Comparison of ENCODE assay signal across 1 cellular context in the genomic region with DNA sequence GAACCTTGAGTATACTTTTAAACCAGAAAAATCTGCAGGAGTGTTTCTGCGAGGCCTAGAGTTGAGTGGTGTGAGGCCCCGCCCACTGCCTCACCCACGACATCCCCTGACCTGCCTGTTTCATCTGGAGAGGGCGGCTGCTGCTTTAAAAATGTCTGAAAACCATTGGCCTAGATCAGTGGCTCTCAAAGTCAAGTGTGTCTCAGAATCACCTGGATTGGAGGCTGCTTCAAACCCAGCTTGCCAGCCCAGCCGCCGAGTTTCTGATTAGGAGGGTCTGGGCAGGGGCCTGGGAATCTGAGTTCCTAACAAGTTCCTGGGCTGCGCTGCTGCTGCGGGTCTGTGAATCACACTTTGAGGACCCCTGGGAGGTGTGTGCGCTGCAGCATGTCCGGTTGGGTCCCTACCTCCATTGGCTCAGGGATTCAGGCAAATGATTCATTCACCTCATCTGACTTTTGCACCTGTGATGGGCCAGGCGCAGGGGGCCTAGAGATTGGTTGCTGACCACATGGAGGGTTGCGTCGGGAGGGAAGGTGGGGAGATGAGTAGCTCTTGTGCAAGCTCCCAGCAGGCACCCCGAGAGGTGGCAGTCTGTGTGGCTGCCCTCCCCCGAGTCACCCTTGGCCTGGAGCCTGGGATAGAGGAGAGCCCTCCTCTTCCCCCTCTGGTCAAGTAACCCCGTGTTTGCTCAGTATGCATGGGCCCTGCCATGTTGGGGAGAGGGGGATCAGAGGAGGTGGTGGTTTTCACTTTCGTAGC.
TF ChIP-seq lines count a peak whose summit lies in the region.

No MANE protein-coding gene starts in this region.

TF ChIP-seq in HepG2, 621 proteins besides CTCF, POLR2A, EP300 and RAD21 (continued from another document):
- TF ChIP-seq DZIP1 (CRISPR knock-in tag; IDR thresholded peaks at IDR 0.05) = no peak
- TF ChIP-seq SOX6 (IDR thresholded peaks at IDR 0.05) = no peak
- no peak for TF ChIP-seq SOX6 (CRISPR knock-in tag; IDR thresholded peaks at IDR 0.05)
- TF ChIP-seq TGIF2 (CRISPR knock-in tag; IDR thresholded peaks at IDR 0.05) = no peak
- no peak for TF ChIP-seq ZFX (CRISPR knock-in tag; IDR thresholded peaks at IDR 0.05; ENCODE audit: low read depth)
- no peak for TF ChIP-seq ESRRA (CRISPR knock-in tag; IDR thresholded peaks at IDR 0.05; ENCODE audit: low read depth)
- no peak for TF ChIP-seq ZUFSP (CRISPR knock-in tag; IDR thresholded peaks at IDR 0.05; ENCODE audit: borderline replicate concordance)
- TF ChIP-seq, protein P1, sequence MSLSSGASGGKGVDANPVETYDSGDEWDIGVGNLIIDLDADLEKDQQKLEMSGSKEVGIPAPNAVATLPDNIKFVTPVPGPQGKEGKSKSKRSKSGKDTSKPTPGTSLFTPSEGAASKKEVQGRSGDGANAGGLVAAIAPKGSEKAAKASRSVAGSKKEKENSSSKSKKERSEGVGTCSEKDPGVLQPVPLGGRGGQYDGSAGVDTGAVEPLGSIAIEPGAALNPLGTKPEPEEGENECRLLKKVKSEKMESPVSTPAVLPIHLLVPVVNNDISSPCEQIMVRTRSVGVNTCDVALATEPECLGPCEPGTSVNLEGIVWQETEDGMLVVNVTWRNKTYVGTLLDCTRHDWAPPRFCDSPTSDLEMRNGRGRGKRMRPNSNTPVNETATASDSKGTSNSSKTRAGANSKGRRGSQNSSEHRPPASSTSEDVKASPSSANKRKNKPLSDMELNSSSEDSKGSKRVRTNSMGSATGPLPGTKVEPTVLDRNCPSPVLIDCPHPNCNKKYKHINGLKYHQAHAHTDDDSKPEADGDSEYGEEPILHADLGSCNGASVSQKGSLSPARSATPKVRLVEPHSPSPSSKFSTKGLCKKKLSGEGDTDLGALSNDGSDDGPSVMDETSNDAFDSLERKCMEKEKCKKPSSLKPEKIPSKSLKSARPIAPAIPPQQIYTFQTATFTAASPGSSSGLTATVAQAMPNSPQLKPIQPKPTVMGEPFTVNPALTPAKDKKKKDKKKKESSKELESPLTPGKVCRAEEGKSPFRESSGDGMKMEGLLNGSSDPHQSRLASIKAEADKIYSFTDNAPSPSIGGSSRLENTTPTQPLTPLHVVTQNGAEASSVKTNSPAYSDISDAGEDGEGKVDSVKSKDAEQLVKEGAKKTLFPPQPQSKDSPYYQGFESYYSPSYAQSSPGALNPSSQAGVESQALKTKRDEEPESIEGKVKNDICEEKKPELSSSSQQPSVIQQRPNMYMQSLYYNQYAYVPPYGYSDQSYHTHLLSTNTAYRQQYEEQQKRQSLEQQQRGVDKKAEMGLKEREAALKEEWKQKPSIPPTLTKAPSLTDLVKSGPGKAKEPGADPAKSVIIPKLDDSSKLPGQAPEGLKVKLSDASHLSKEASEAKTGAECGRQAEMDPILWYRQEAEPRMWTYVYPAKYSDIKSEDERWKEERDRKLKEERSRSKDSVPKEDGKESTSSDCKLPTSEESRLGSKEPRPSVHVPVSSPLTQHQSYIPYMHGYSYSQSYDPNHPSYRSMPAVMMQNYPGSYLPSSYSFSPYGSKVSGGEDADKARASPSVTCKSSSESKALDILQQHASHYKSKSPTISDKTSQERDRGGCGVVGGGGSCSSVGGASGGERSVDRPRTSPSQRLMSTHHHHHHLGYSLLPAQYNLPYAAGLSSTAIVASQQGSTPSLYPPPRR (CRISPR knock-in tag; IDR thresholded peaks at IDR 0.05; ENCODE audit: borderline replicate concordance) = no peak
- TF ChIP-seq ZNF850 (CRISPR knock-in tag; conservative IDR thresholded peaks at IDR 0.05) = no peak
- TF ChIP-seq, protein P2, sequence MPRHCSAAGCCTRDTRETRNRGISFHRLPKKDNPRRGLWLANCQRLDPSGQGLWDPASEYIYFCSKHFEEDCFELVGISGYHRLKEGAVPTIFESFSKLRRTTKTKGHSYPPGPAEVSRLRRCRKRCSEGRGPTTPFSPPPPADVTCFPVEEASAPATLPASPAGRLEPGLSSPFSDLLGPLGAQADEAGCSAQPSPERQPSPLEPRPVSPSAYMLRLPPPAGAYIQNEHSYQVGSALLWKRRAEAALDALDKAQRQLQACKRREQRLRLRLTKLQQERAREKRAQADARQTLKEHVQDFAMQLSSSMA (CRISPR knock-in tag; IDR thresholded peaks at IDR 0.05) = no peak
- no peak for TF ChIP-seq FIP1L1 (IDR thresholded peaks at IDR 0.05; ENCODE audit: borderline replicate concordance, insufficient read depth, low read depth, low read length)
